8 cellular contexts compared by ENCODE assay signal in genomic region chr3:61894988-61895935, GRCh38.
DNase-seq lines count a peak whose midpoint lies in the region; ATAC-seq and TF ChIP-seq lines count a peak whose summit lies in the region.

No MANE protein-coding gene starts in this region.

- 0 out of 2 replicates have a peak, but pooled peaks have one; percentile 2 for TF ChIP-seq RAD21 in SK-N-SH (IDR thresholded peaks at IDR 0.05; ENCODE audit: low read length)

- CTCF ChIA-PET in SK-N-SH (lab: Yijun Ruan, JAX) = interaction anchor here (0.8 to 2.2 kb wide), 2 partner anchors 37 to 39 kb away, joined by 3 to 7 read pairs; no protein-coding TSS in a partner anchor

- ATAC-seq in GM19467 (IDR thresholded peaks at IDR 0.05; ENCODE audit: unreplicated experiment) = peak; percentile 96
- ATAC-seq in HG03442 (IDR thresholded peaks at IDR 0.05; ENCODE audit: unreplicated experiment) = peak; percentile 96

- no peak overlapping the region for H2BK120ac ChIP-seq in mesenchymal stem cell (ENCODE audit: low read depth, low read length)

- no peak overlapping the region for H3K9ac ChIP-seq in SK-N-SH
- H3K9ac ChIP-seq in mesenchymal stem cell (ENCODE audit: low read length) = no peak overlapping the region

- intact Hi-C loops in stomach (cut with DNase I; ENCODE audit: low total_unique reads) = no loop called here

- no peak for TF ChIP-seq POLR2A in stomach (IDR thresholded peaks at IDR 0.05)

- no peak overlapping the region for H3K4ac ChIP-seq in mesenchymal stem cell (ENCODE audit: low read depth in 1 of 2, low read length in 2 of 2)

- no peak overlapping the region for H3K4me3 ChIP-seq in SK-N-SH (ENCODE audit: low read depth in 2 of 2, low read length in 1 of 2)
- H3K4me3 ChIP-seq in choroid plexus epithelial cell (ENCODE audit: low read depth, low read length) = no peak overlapping the region
- no peak overlapping the region for H3K4me3 ChIP-seq in mesenchymal stem cell (ENCODE audit: insufficient read depth in 1 of 2, low read depth in 1 of 2, low read length in 2 of 2)
- no peak overlapping the region for H3K4me3 ChIP-seq in stomach

- peaks cover 18% of the 10 kb centered on the region for H3K79me1 ChIP-seq in mesenchymal stem cell (replicated peaks; ENCODE audit: low read length, poor library complexity, severe bottlenecking)

- peaks cover 5% of the 10 kb centered on the region; the same call in 1 of the 2 replicates for H3K79me2 ChIP-seq in SK-N-SH (ENCODE audit: insufficient read depth)

- DNase-seq in GM04504 (ENCODE audit: low read depth) = peak; percentile 74
- DNase-seq in SK-N-SH = peak; percentile 64
- peak; percentile 95 for DNase-seq in choroid plexus epithelial cell (ENCODE audit: low read depth)
- DNase-seq in mesenchymal stem cell = peak; percentile 71
- DNase-seq in stomach = peak; percentile 80
- DNase-seq in ecto neural progenitor cell (ENCODE audit: low spot score) = no peak

- peaks cover 5% of the 10 kb centered on the region for H4K20me1 ChIP-seq in SK-N-SH (ENCODE audit: insufficient read depth)

- H3K4me2 ChIP-seq in SK-N-SH = peak overlapping the region; percentile 1; the same call in 1 of the 2 replicates
- no peak overlapping the region for H3K4me2 ChIP-seq in mesenchymal stem cell (ENCODE audit: low read length, poor library complexity, severe bottlenecking)

- H3K27ac ChIP-seq in SK-N-SH (ENCODE audit: low read depth in 2 of 2, low read length in 1 of 2) (peak overlapping the region; percentile 30 to 37; a peak in 2 of 4 replicates), mesenchymal stem cell (ENCODE audit: low read length, poor library complexity, severe bottlenecking) (peak overlapping the region; percentile 64), stomach (peak overlapping the region in 4 of 5 donors; percentile 37 to 72 (median 52))

- POLR2A ChIA-PET in SK-N-SH (lab: Yijun Ruan, JAX) = no interaction called here

- TF ChIP-seq CTCF in SK-N-SH (IDR thresholded peaks at IDR 0.05) (peak; percentile 29), choroid plexus epithelial cell (conservative IDR thresholded peaks at IDR 0.05; ENCODE audit: low read depth, low read length) (peak; percentile 17), stomach (IDR thresholded peaks at IDR 0.05) (no peak)

- H3K9me2 ChIP-seq in SK-N-SH = no peaks in the 10 kb centered on the region

- H3F3A ChIP-seq in SK-N-SH (replicated peaks; ENCODE audit: insufficient read depth) = peaks cover 4% of the 10 kb centered on the region

- 25% methylated on average over 7 of the region's 7 CpGs for WGBS in SK-N-SH (ENCODE audit: low lambda C conversion rate)
- WGBS in mesenchymal stem cell = 31% methylated on average over 6 of the region's 7 CpGs
- 21 to 31% (median 26%) methylated on average over 7 of the region's 7 CpGs for WGBS in stomach, 5 donors

- H2AFZ ChIP-seq in SK-N-SH (ENCODE audit: low read depth) (no peak overlapping the region), mesenchymal stem cell (ENCODE audit: low read depth, low read length) (no peak overlapping the region)

- no peak overlapping the region for H3K14ac ChIP-seq in mesenchymal stem cell (ENCODE audit: low read length in 2 of 2)

- H4K91ac ChIP-seq in mesenchymal stem cell (ENCODE audit: low read length) = no peak overlapping the region

- TF ChIP-seq EP300 in SK-N-SH (IDR thresholded peaks at IDR 0.05; ENCODE audit: borderline replicate concordance in 1 of 2, low read depth in 1 of 2, low read length in 1 of 2) (peak; percentile 67 to 84), stomach (IDR thresholded peaks at IDR 0.05) (no peak)

- no peak overlapping the region for H2BK5ac ChIP-seq in mesenchymal stem cell (ENCODE audit: low read depth, low read length, poor library complexity, severe bottlenecking)

- no peak overlapping the region for H3K18ac ChIP-seq in mesenchymal stem cell (ENCODE audit: low read depth in 1 of 2, low read length in 2 of 2)

- no peak overlapping the region for H3K23ac ChIP-seq in mesenchymal stem cell (ENCODE audit: low read length in 2 of 2)

- H3K36me3 ChIP-seq in SK-N-SH (replicated peaks in 1 of 2; ENCODE audit: control insufficient read depth in 1 of 2, insufficient read depth in 2 of 2, low read length in 1 of 2) (no peaks in the 10 kb centered on the region), mesenchymal stem cell (ENCODE audit: control insufficient read depth in 1 of 2, insufficient read depth in 2 of 2, low read depth in 1 of 2, low read length in 2 of 2) (no peaks in the 10 kb centered on the region), stomach (no peaks in the 10 kb centered on the region)

- H2BK12ac ChIP-seq in mesenchymal stem cell (ENCODE audit: low read length in 2 of 2) = no peak overlapping the region

- H3K9me3 ChIP-seq in SK-N-SH (no peaks in the 10 kb centered on the region), mesenchymal stem cell (ENCODE audit: control insufficient read depth, low read length) (no peaks in the 10 kb centered on the region), stomach (no peaks in the 10 kb centered on the region)

- no peaks in the 10 kb centered on the region for H3K27me3 ChIP-seq in SK-N-SH (ENCODE audit: insufficient read depth)
- H3K27me3 ChIP-seq in mesenchymal stem cell (ENCODE audit: control insufficient read depth in 1 of 2, insufficient read depth in 1 of 2, low read length in 2 of 2) = no peaks in the 10 kb centered on the region
- no peaks in the 10 kb centered on the region for H3K27me3 ChIP-seq in stomach

- no peak overlapping the region for H4K8ac ChIP-seq in mesenchymal stem cell (ENCODE audit: low read length)

- peaks cover 4 to 11% of the 10 kb centered on the region in 2 experiments; a peak in 2 of 4 replicates for H3K4me1 ChIP-seq in SK-N-SH (ENCODE audit: control insufficient read depth in 1 of 2, insufficient read depth in 2 of 2, low read depth in 1 of 2, low read length in 1 of 2)
- H3K4me1 ChIP-seq in mesenchymal stem cell (ENCODE audit: control insufficient read depth, insufficient read depth, low read depth, low read length) = peaks cover 9% of the 10 kb centered on the region
- peaks cover 8 to 24% (median 13%) of the 10 kb centered on the region in 4 donors for H3K4me1 ChIP-seq in stomach

- no peak overlapping the region for H2BK15ac ChIP-seq in mesenchymal stem cell (ENCODE audit: low read depth, poor library complexity, severe bottlenecking)

- no peak overlapping the region for H2AK5ac ChIP-seq in mesenchymal stem cell (ENCODE audit: low read length, severe bottlenecking)

TF ChIP-seq in SK-N-SH, 30 proteins besides CTCF, POLR2A, EP300 and RAD21 (continues in another document):
- TF ChIP-seq RFX5 (IDR thresholded peaks at IDR 0.05; ENCODE audit: low read length) (no peak), PBX3 (IDR thresholded peaks at IDR 0.05) (peak; percentile 95), ZBTB33 (IDR thresholded peaks at IDR 0.05; ENCODE audit: borderline replicate concordance, low read depth) (no peak; the same call in 1 of the 2 replicates), CHD2 (IDR thresholded peaks at IDR 0.05; ENCODE audit: low read length, partially characterized antibody) (no peak), SMC3 (IDR thresholded peaks at IDR 0.05; ENCODE audit: low read depth, low read length) (no peak), POLR2AphosphoS5 (IDR thresholded peaks at IDR 0.05; ENCODE audit: low read depth, low read length) (peak; percentile 40; the same call in 1 of the 2 replicates), FOXM1 (IDR thresholded peaks at IDR 0.05; ENCODE audit: low read depth) (peak; percentile 57; the same call in 1 of the 2 replicates), USF2 (IDR thresholded peaks at IDR 0.05; ENCODE audit: borderline replicate concordance, low read depth, low read length) (no peak), MEF2A (IDR thresholded peaks at IDR 0.05; ENCODE audit: borderline replicate concordance, low read depth) (peak; percentile 12; the same call in 1 of the 2 replicates), GABPA (IDR thresholded peaks at IDR 0.05; ENCODE audit: low read depth) (no peak), FOSL2 (IDR thresholded peaks at IDR 0.05; ENCODE audit: borderline replicate concordance, low read depth) (peak; percentile 90), SIN3A (IDR thresholded peaks at IDR 0.05; ENCODE audit: borderline replicate concordance, low read depth, low read length) (peak; percentile 74; the same call in 1 of the 2 replicates)

Comparison
In these comparisons a context has a peak if more than half of its experiments do, and no peak if none do; other contexts are left out.
1. CTCF ChIP-seq: peak in SK-N-SH (single experiment) and choroid plexus epithelial cell (single experiment); none in stomach (0 of 7).
2. Peak in every context shown above with its lines, with median percentiles within 50 percentile points of each other: H3K27ac ChIP-seq.